In genomic region chr1:109639841-109640184, GRCh38 we compare ENCODE assay signal across 2 cellular contexts.
TF ChIP-seq lines count a peak whose summit lies in the region.

No MANE protein-coding gene starts in this region.

TF ChIP-seq in SK-N-SH, 30 proteins besides CTCF, POLR2A, EP300 and RAD21:
- TF ChIP-seq SMC3 (IDR thresholded peaks at IDR 0.05; ENCODE audit: low read depth, low read length) (no peak), ZBTB33 (IDR thresholded peaks at IDR 0.05; ENCODE audit: borderline replicate concordance, low read depth) (no peak), GATA2 (CRISPR knock-in tag; IDR thresholded peaks at IDR 0.05) (no peak), CHD2 (IDR thresholded peaks at IDR 0.05; ENCODE audit: low read length, partially characterized antibody) (no peak), USF1 (IDR thresholded peaks at IDR 0.05; ENCODE audit: borderline replicate concordance, low read depth) (no peak), POLR2AphosphoS5 (IDR thresholded peaks at IDR 0.05; ENCODE audit: low read depth, low read length) (no peak), NRF1 (IDR thresholded peaks at IDR 0.05; ENCODE audit: low read depth, low read length) (no peak), MEF2A (IDR thresholded peaks at IDR 0.05; ENCODE audit: borderline replicate concordance, low read depth) (no peak), YY1 (IDR thresholded peaks at IDR 0.05; ENCODE audit: low read depth) (no peak), ELF1 (IDR thresholded peaks at IDR 0.05) (no peak), MXI1 (IDR thresholded peaks at IDR 0.05; ENCODE audit: low read depth, low read length) (no peak), FOXJ3 (CRISPR knock-in tag; IDR thresholded peaks at IDR 0.05) (no peak), TEAD4 (IDR thresholded peaks at IDR 0.05; ENCODE audit: borderline replicate concordance, insufficient read depth) (no peak), EZH2phosphoT487 (IDR thresholded peaks at IDR 0.05; ENCODE audit: borderline replicate concordance, low read depth) (no peak), NFIC (IDR thresholded peaks at IDR 0.05; ENCODE audit: borderline replicate concordance) (no peak), JUND (IDR thresholded peaks at IDR 0.05) (no peak), MAX (IDR thresholded peaks at IDR 0.05; ENCODE audit: low read depth) (no peak), REST (IDR thresholded peaks at IDR 0.05; ENCODE audit: low read depth, low read length) (no peak), PBX3 (IDR thresholded peaks at IDR 0.05) (no peak), GABPA (IDR thresholded peaks at IDR 0.05; ENCODE audit: low read depth) (no peak)

TF ChIP-seq in SK-N-SH treated with all-trans-retinoic acid at 6 μM for 48 hours, 23 proteins besides CTCF, POLR2A, EP300 and RAD21:
- TF ChIP-seq TSHZ2 (CRISPR knock-in tag; IDR thresholded peaks at IDR 0.05), result no peak
- TF ChIP-seq PPARA (CRISPR knock-in tag; IDR thresholded peaks at IDR 0.05; ENCODE audit: borderline replicate concordance), result no peak
- TF ChIP-seq ZNF565 (CRISPR knock-in tag; conservative IDR thresholded peaks at IDR 0.05; ENCODE audit: low read depth), result no peak
- TF ChIP-seq CSRNP3 (CRISPR knock-in tag; IDR thresholded peaks at IDR 0.05), result no peak
- TF ChIP-seq ZFP30 (CRISPR knock-in tag; IDR thresholded peaks at IDR 0.05), result no peak
- TF ChIP-seq ZNF8 (CRISPR knock-in tag; IDR thresholded peaks at IDR 0.05), result no peak
- no peak for TF ChIP-seq CREB5 (CRISPR knock-in tag; IDR thresholded peaks at IDR 0.05; ENCODE audit: low read depth)
- no peak for TF ChIP-seq CSDC2 (CRISPR knock-in tag; IDR thresholded peaks at IDR 0.05)
- TF ChIP-seq ZFP3 (CRISPR knock-in tag; IDR thresholded peaks at IDR 0.05), result no peak
- no peak for TF ChIP-seq TCF4 (CRISPR knock-in tag; IDR thresholded peaks at IDR 0.05; ENCODE audit: borderline replicate concordance)
- no peak for TF ChIP-seq OSR1 (CRISPR knock-in tag; IDR thresholded peaks at IDR 0.05)
- TF ChIP-seq TOX (CRISPR knock-in tag; IDR thresholded peaks at IDR 0.05; ENCODE audit: borderline replicate concordance), result no peak
- no peak for TF ChIP-seq ZC3H10 (CRISPR knock-in tag; IDR thresholded peaks at IDR 0.05)
- no peak for TF ChIP-seq SNAI2 (CRISPR knock-in tag; IDR thresholded peaks at IDR 0.05)
- no peak for TF ChIP-seq ESRRG (CRISPR knock-in tag; IDR thresholded peaks at IDR 0.05)
- TF ChIP-seq PATZ1 (CRISPR knock-in tag; IDR thresholded peaks at IDR 0.05; ENCODE audit: borderline replicate concordance), result no peak
- no peak for TF ChIP-seq ISL1 (CRISPR knock-in tag; IDR thresholded peaks at IDR 0.05)
- no peak for TF ChIP-seq RARB (CRISPR knock-in tag; IDR thresholded peaks at IDR 0.05)
